ENCODE assay signal across 9 cellular contexts in the genomic region with DNA sequence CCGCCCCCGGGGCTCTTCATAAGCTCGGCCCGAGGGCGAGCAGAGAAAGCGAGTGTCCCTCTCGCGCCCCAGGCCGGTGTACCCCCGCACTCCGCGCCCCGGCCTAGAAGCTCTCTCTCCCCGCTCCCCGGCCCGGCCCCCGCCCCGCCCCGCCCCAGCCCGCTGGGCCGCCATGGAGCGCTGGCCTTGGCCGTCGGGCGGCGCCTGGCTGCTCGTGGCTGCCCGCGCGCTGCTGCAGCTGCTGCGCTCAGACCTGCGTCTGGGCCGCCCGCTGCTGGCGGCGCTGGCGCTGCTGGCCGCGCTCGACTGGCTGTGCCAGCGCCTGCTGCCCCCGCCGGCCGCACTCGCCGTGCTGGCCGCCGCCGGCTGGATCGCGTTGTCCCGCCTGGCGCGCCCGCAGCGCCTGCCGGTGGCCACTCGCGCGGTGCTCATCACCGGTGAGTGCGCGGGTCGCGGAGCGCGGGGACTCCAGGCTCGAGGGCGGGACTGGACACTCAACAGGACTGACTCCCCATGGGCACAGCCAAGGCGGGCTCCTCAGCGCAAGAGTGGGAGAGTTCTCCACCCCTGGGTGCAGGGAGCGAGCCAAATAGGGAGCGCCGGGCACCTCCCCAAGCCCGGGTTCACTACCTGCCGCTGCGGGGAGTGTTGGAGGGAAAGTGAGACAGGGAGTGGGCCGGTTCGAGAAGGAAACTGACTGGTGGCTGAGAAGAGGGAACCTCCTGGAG. TPM values are rescaled to one million over a fixed set of nuclear protein-coding genes. Genes with fewer than 3 reads are reported as not detected.
DNase-seq lines count a peak whose midpoint lies in the region; ATAC-seq and TF ChIP-seq lines count a peak whose summit lies in the region.
"Had no signal": no experiment of that assay in that cellular context is flagged by ENCODE, and none has a peak within 500 bp of the region (broad histone marks: within the 10 kb centered on the region; RNA-seq: fewer than 3 reads in every experiment).

Gene HSD11B2 (plus strand): TSS at position 45 of the 728 bp plus-strand sequence. CDS start 128 bp downstream, at position 173.

- H3K9me3 ChIP-seq in Peyer's patch (no peaks in the 10 kb centered on the region), iPS-18a (ENCODE audit: control insufficient read depth, low read depth, low read length) (no peaks in the 10 kb centered on the region)

- H3K27me3 ChIP-seq in Peyer's patch: no peaks in the 10 kb centered on the region
- peaks cover 29% of the 10 kb centered on the region for H3K27me3 ChIP-seq in iPS-18a (ENCODE audit: control insufficient read depth, insufficient read depth, low read length)

- in situ Hi-C loops in astrocyte of the spinal cord (cut with HindIII; ENCODE audit: low sequenced_read_pairs): no loop called here

- DNase-seq in stimulated activated CD4-positive, alpha-beta T cell treated with anti-CD3 and anti-CD28 coated beads, Interleukin-15, amount 100 ng/mL, for 24 hours: peak; percentile 49
- DNase-seq in stimulated activated CD4-positive, alpha-beta T cell treated with anti-CD3 and anti-CD28 coated beads, Interleukin-2, amount 100 ng/mL, for 48 hours: no peak
- DNase-seq in Peyer's patch (peak in 2 of 3 donors; percentile 22 to 88), astrocyte of the spinal cord (ENCODE audit: low read depth, low spot score) (peak; percentile 17), skeletal muscle cell (ENCODE audit: low read depth) (no peak), GOT3 (lab: John Stamatoyannopoulos, UW) (no peak)

- TF ChIP-seq CTCF in Peyer's patch (IDR thresholded peaks at IDR 0.05): no peak
- no peak for TF ChIP-seq CTCF in astrocyte of the spinal cord (IDR thresholded peaks at IDR 0.05; ENCODE audit: low read depth, low read length)

- peaks cover 0 to 28% (median 15%) of the 10 kb centered on the region in 4 donors for H3K4me1 ChIP-seq in Peyer's patch
- H3K4me1 ChIP-seq in iPS-18a (ENCODE audit: control insufficient read depth, low read depth, low read length): peaks cover 25% of the 10 kb centered on the region

- H3K27ac ChIP-seq in Peyer's patch (peak within 1 kb of the TSS; percentile 49 to 99 (median 86)), iPS-18a (ENCODE audit: low read length) (no peak within 1 kb of the TSS)

- H3K36me3 ChIP-seq in Peyer's patch: peaks cover 0 to 10% (median 0%) of the 10 kb centered on the region in 3 donors
- no peaks in the 10 kb centered on the region for H3K36me3 ChIP-seq in iPS-18a (ENCODE audit: control insufficient read depth, low read depth, low read length)

- TF ChIP-seq POLR2A in Peyer's patch (IDR thresholded peaks at IDR 0.05): peak in 1 of 2 donors; percentile 88

- H3K4me3 ChIP-seq in Peyer's patch: peak within 1 kb of the TSS; percentile 43 to 92 (median 58)
- peak within 1 kb of the TSS; percentile 7 for H3K4me3 ChIP-seq in astrocyte of the spinal cord (ENCODE audit: low read depth, low read length)
- H3K4me3 ChIP-seq in iPS-18a (ENCODE audit: low read length): peak within 1 kb of the TSS; percentile 89
- H3K4me3 ChIP-seq in skeletal muscle cell (ENCODE audit: low read depth, low read length): peak within 1 kb of the TSS; percentile 45

- no peak for ATAC-seq in GM21786 (IDR thresholded peaks at IDR 0.05; ENCODE audit: unreplicated experiment)

- peak within 1 kb of the TSS; percentile 82 for H3K9ac ChIP-seq in iPS-18a (ENCODE audit: low read length)

RNA-seq across cellular contexts. Expression of gene HSD11B2, which starts in this region (rescaled TPM):
- 100 to 1,000 TPM; 116 to 688 (median 499) TPM for total RNA-seq in Peyer's patch
- total RNA-seq: mononuclear cell had no signal

Comparison
In these comparisons a context has a peak if more than half of its experiments do, and no peak if none do; other contexts are left out.
1. DNase-seq: peak in stimulated activated CD4-positive, alpha-beta T cell treated with anti-CD3 and anti-CD28 coated beads, Interleukin-15, amount 100 ng/mL, for 24 hours (single experiment), Peyer's patch (2 of 3) and astrocyte of the spinal cord (single experiment); none in stimulated activated CD4-positive, alpha-beta T cell treated with anti-CD3 and anti-CD28 coated beads, Interleukin-2, amount 100 ng/mL, for 48 hours (0 of 2), skeletal muscle cell (single experiment) and GOT3 (single experiment).
2. H3K4me3 ChIP-seq: peak in every context shown above with its lines; median percentile 89 in iPS-18a; 58 in Peyer's patch; 45 in skeletal muscle cell; 7 in astrocyte of the spinal cord.